12 cellular contexts compared by ENCODE assay signal in the genomic region with DNA sequence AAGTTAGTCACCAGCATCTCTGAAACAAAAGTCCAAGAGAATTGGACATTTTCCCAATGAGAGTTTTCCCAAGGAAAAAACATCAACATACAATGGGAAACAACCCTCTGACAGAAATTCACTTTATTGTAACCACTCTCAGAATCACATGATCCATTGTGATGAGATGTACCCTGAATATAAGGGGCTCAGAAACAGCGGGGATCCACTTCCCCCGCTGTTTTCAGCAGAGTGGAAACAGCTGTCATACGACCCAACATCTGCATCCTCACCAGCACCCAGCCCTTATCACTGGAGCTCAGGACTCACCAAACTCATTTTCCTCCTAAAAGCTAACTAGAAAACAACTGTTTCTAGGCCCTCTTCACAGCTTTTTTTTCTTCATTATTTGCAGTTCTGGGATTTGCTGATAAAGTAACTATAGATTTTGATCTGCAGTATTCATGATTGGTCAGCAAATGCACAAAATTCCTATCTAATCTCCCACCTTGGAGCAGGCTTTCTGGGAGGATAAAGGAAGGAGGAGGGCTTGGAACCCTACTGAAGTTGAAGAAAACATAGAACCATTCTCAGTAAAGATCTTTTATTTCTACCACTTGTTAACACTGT. TPM values are rescaled to one million over a fixed set of nuclear protein-coding genes. Genes with fewer than 3 reads are reported as not detected.
DNase-seq lines count a peak whose midpoint lies in the region; ATAC-seq and TF ChIP-seq lines count a peak whose summit lies in the region.
"Had no signal": no experiment of that assay in that cellular context is flagged by ENCODE, and none has a peak within 500 bp of the region (broad histone marks: within the 10 kb centered on the region; RNA-seq: fewer than 3 reads in every experiment).

No MANE protein-coding gene starts in this region.

- H3K4me1 ChIP-seq in mucosa of rectum (ENCODE audit: control insufficient read depth in 2 of 2, insufficient read depth in 2 of 2, low read length in 2 of 2): peaks cover 4 to 9% of the 10 kb centered on the region in 2 donors
- peaks cover 22 to 33% of the 10 kb centered on the region in 2 donors for H3K4me1 ChIP-seq in uterus

- H3K27me3 ChIP-seq in mucosa of rectum (ENCODE audit: control insufficient read depth in 2 of 2, insufficient read depth in 2 of 2, low read length in 2 of 2) (no peaks in the 10 kb centered on the region), uterus (no peaks in the 10 kb centered on the region)

- H3K36me3 ChIP-seq in mucosa of rectum (ENCODE audit: control insufficient read depth in 2 of 2, insufficient read depth in 2 of 2, low read length in 2 of 2) (peaks cover 6 to 14% of the 10 kb centered on the region in 2 donors), uterus (no peaks in the 10 kb centered on the region)

- H3K4me3 ChIP-seq in mucosa of rectum (ENCODE audit: low read length in 2 of 2) (no peak overlapping the region), uterus (no peak overlapping the region)

- TF ChIP-seq POLR2A in uterus (IDR thresholded peaks at IDR 0.05): no peak

- no peak for TF ChIP-seq CTCF in uterus (IDR thresholded peaks at IDR 0.05)

- intact Hi-C loops in uterus (cut with DNase I; ENCODE audit: low total_unique reads): no loop called here

- H3K27ac ChIP-seq in epithelial cell of prostate: peak overlapping the region; percentile 99
- peak overlapping the region; percentile 27 to 30 for H3K27ac ChIP-seq in mucosa of rectum (ENCODE audit: low read depth in 2 of 2, low read length in 2 of 2)
- peak overlapping the region; percentile 95 to 99 for H3K27ac ChIP-seq in uterus
- H3K27ac ChIP-seq: 22Rv1 had no signal

- ATAC-seq in HG03039 (IDR thresholded peaks at IDR 0.05; ENCODE audit: unreplicated experiment) (no peak), HG02885 (IDR thresholded peaks at IDR 0.05; ENCODE audit: poor library complexity, unreplicated experiment) (no peak)
- ATAC-seq: activated CD8-positive, alpha-beta T cell treated with anti-CD3 and anti-CD28 coated beads for 36 hours had no signal

- DNase-seq in NCI-H345 (lab: John Stamatoyannopoulos, UW): peak; percentile 22
- no peak for DNase-seq in NCI-H345 treated with DMSO at 0.1 percent for 48 hours (lab: John Stamatoyannopoulos, UW; ENCODE audit: unreplicated experiment)
- no peak for DNase-seq in epithelial cell of prostate (ENCODE audit: low read depth, low spot score)
- no peak for DNase-seq in uterus
- DNase-seq in activated CD8-positive, alpha-beta memory T cell treated with anti-CD3 and anti-CD28 coated beads, Interleukin-2, amount 50 U/mL, for 4 hours: no peak
- DNase-seq: activated CD8-positive, alpha-beta T cell treated with anti-CD3 and anti-CD28 coated beads for 36 hours; NCI-H1105; NCI-H82 had no signal

- H3K9ac ChIP-seq in mucosa of rectum (ENCODE audit: low read depth in 1 of 2, low read length in 2 of 2): no peak overlapping the region

- H3K9me3 ChIP-seq in mucosa of rectum (ENCODE audit: control insufficient read depth in 2 of 2, low read length in 2 of 2) (no peaks in the 10 kb centered on the region), uterus (no peaks in the 10 kb centered on the region)

RNA-seq across cellular contexts. Expression of a gene that starts 31.3 kb away (rescaled TPM):
- total RNA-seq in uterus: 100 to 1,000 TPM; 129 to 357 (median 235) TPM

Comparison
In these comparisons a context has a peak if more than half of its experiments do, and no peak if none do; other contexts are left out.
1. H3K27ac ChIP-seq: peak in every context shown above with its lines; median percentile 99 in epithelial cell of prostate; 97 in uterus; 28 in mucosa of rectum.